ENCODE assay signal across 9 cellular contexts in the genomic region with DNA sequence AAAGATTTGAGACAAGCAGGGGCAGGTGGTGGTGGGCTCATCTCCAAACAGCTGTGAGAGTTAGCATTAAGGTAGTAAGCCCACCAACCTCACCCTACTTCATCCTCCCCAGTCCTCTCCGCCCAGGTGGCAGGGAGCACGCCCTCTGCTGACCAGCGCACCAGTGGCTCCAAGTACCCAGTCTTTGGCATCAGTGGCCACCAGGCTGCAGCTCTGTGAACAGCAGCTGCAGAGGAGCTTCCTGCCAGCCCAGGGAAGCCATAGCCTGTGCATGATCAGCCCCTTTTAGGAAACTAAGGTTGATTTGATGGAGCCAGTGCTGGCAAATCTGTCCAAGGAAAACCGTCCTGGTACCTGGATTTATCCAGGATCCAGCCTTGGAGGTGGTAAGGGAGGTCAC. TPM values are rescaled to one million over a fixed set of nuclear protein-coding genes. Genes with fewer than 3 reads are reported as not detected.
A peak's percentile ranks its signal among the peaks of the same experiment; 100 is the strongest.
DNase-seq lines count a peak whose midpoint lies in the region; ATAC-seq, FAIRE-seq and TF ChIP-seq lines count a peak whose summit lies in the region.
"Had no signal": no experiment of that assay in that cellular context is flagged by ENCODE, and none has a peak within 500 bp of the region (broad histone marks: within the 10 kb centered on the region; RNA-seq: fewer than 3 reads in every experiment).

No MANE protein-coding gene starts in this region.

- no peaks in the 10 kb centered on the region for H3K9me3 Mint-ChIP-seq in activated CD4-positive, alpha-beta memory T cell treated with anti-CD3 and anti-CD28 coated beads for 36 hours
- H3K9me3 Mint-ChIP-seq: stimulated activated naive CD8-positive, alpha-beta T cell treated with anti-CD3 and anti-CD28 coated beads, Interleukin-15, Interleukin-2, amounts not matched to agents 100 ng/mL and 50 ng/mL, for 24 hours had no signal

- no peaks in the 10 kb centered on the region for H3K36me3 Mint-ChIP-seq in activated CD4-positive, alpha-beta memory T cell treated with anti-CD3 and anti-CD28 coated beads for 36 hours

- CTCF ChIA-PET in activated CD4-positive, alpha-beta memory T cell treated with anti-CD3 and anti-CD28 coated beads for 36 hours (lab: Charles Lee), result interaction anchor here (0.7 to 5.1 kb wide), 18 partner anchors 9 to 145 kb away, joined by 3 to 37 read pairs (median 4); no protein-coding TSS in a partner anchor

- DNase-seq in COLO668 (lab: John Stamatoyannopoulos, UW; ENCODE audit: unreplicated experiment) (peak; percentile 43), iPS-NIHi7 (ENCODE audit: extremely low spot score) (peak; percentile 84), GM19239 (ENCODE audit: insufficient read length, low spot score) (no peak), amniotic stem cell (lab: John Stamatoyannopoulos, UW) (no peak)
- DNase-seq in activated CD4-positive, alpha-beta memory T cell treated with anti-CD3 and anti-CD28 coated beads for 36 hours, result peak; percentile 55

- H3K27ac Mint-ChIP-seq in activated CD4-positive, alpha-beta memory T cell treated with anti-CD3 and anti-CD28 coated beads for 36 hours, result no peak overlapping the region
- H3K27ac Mint-ChIP-seq: stimulated activated naive CD8-positive, alpha-beta T cell treated with anti-CD3 and anti-CD28 coated beads, Interleukin-15, Interleukin-2, amounts not matched to agents 100 ng/mL and 50 ng/mL, for 24 hours had no signal

- intact Hi-C loops in activated CD4-positive, alpha-beta memory T cell treated with anti-CD3 and anti-CD28 coated beads for 36 hours (cut with micrococcal nuclease), result loop anchor here (1.0 to 5.0 kb wide), 3 partner anchors 16 to 276 kb away; no protein-coding TSS in a partner anchor

- no peak for FAIRE-seq in GM19239 (lab: Jason Lieb, UNC)

- no peaks in the 10 kb centered on the region for H3K4me1 Mint-ChIP-seq in activated CD4-positive, alpha-beta memory T cell treated with anti-CD3 and anti-CD28 coated beads for 36 hours (ENCODE audit: low read depth)

- TF ChIP-seq CTCF in LNCAP (IDR thresholded peaks at IDR 0.05), result peak; percentile 64

- H3K4me3 Mint-ChIP-seq in activated CD4-positive, alpha-beta memory T cell treated with anti-CD3 and anti-CD28 coated beads for 36 hours, result no peak overlapping the region
- H3K4me3 Mint-ChIP-seq: stimulated activated naive CD8-positive, alpha-beta T cell treated with anti-CD3 and anti-CD28 coated beads, Interleukin-15, Interleukin-2, amounts not matched to agents 100 ng/mL and 50 ng/mL, for 24 hours had no signal

- peaks cover 5% of the 10 kb centered on the region for H3K27me3 Mint-ChIP-seq in activated CD4-positive, alpha-beta memory T cell treated with anti-CD3 and anti-CD28 coated beads for 36 hours

- POLR2A ChIA-PET in activated CD4-positive, alpha-beta memory T cell treated with anti-CD3 and anti-CD28 coated beads for 36 hours (lab: Charles Lee), result interaction anchor here (0.6 kb wide), 1 partner anchor 8 kb away, joined by 3 read pairs; no protein-coding TSS in a partner anchor

- ATAC-seq in GM19467 (IDR thresholded peaks at IDR 0.05; ENCODE audit: unreplicated experiment) (peak; percentile 67), GM19455 (IDR thresholded peaks at IDR 0.05; ENCODE audit: unreplicated experiment) (no peak)

RNA-seq across cellular contexts. Expression of gene CAVIN3, which starts 21.7 kb away (rescaled TPM):
- total RNA-seq in activated CD4-positive, alpha-beta memory T cell treated with anti-CD3 and anti-CD28 coated beads for 36 hours, result 10 to 100 TPM; 27.3 to 29.2 TPM

RNA-seq across cellular contexts. Expression of gene CCKBR, which starts 39.0 kb away (rescaled TPM):
- total RNA-seq in activated CD4-positive, alpha-beta memory T cell treated with anti-CD3 and anti-CD28 coated beads for 36 hours, result not detected

RNA-seq across cellular contexts. Expression of gene CNGA4, which starts 59.7 kb away (rescaled TPM):
- total RNA-seq in activated CD4-positive, alpha-beta memory T cell treated with anti-CD3 and anti-CD28 coated beads for 36 hours, result not detected

Comparison
In these comparisons a context has a peak if more than half of its experiments do, and no peak if none do; other contexts are left out.
1. DNase-seq: peak in COLO668 (single experiment), activated CD4-positive, alpha-beta memory T cell treated with anti-CD3 and anti-CD28 coated beads for 36 hours (single experiment) and iPS-NIHi7 (single experiment); none in GM19239 (single experiment) and amniotic stem cell (single experiment).